Comparison of ENCODE assay signal across 15 cellular contexts in genomic region chr10:3537518-3537917, GRCh38.
"Had no signal": no experiment of that assay in that cellular context is flagged by ENCODE, and none has a peak within 500 bp of the region (broad histone marks: within the 10 kb centered on the region; RNA-seq: fewer than 3 reads in every experiment).

No MANE protein-coding gene starts in this region.

- DNase-seq: activated CD4-positive, alpha-beta T cell treated with anti-CD3 and anti-CD28 coated beads, Interleukin-2, amount 50 U/mL, for 1 hour; activated CD8-positive, alpha-beta memory T cell treated with anti-CD3 and anti-CD28 coated beads for 24 hours; activated naive CD8-positive, alpha-beta T cell treated with anti-CD3 and anti-CD28 coated beads, Interleukin-2, amount 10 ng/mL, durations not matched to agents 7 days and 5 days; aorta; endodermal cell; kidney; left lung; natural killer cell; small intestine; stimulated activated CD4-positive, alpha-beta T cell treated with anti-CD3 and anti-CD28 coated beads, Interleukin-4, amount 100 ng/mL, for 4 hours; stimulated activated CD8-positive, alpha-beta memory T cell treated with anti-CD3 and anti-CD28 coated beads, Interleukin-4, amount 100 ng/mL, for 48 hours; stimulated activated naive CD8-positive, alpha-beta T cell treated with anti-CD3 and anti-CD28 coated beads, Interleukin-15, Interleukin-2, amounts not matched to agents 100 U/mL and 50 U/mL, for 24 hours; T-helper 9 cell; upper lobe of left lung had no signal

- H3K4me3 Mint-ChIP-seq: activated naive CD8-positive, alpha-beta T cell treated with anti-CD3 and anti-CD28 coated beads, Interleukin-2, amount 10 ng/mL, durations not matched to agents 7 days and 5 days; activated T-helper 1 cell treated with anti-CD3 and anti-CD28 coated beads, Interleukin-12 subunit alpha, Interleukin-12 subunit beta, Interleukin-2, Interleukin-4 antibody, amounts not matched to agents 30 ng/mL and 10 ng/mL and 1 ng/mL, durations not matched to agents 14 hours and 24 hours and 36 hours; endodermal cell; natural killer cell had no signal

- H3K4me3 ChIP-seq: left lung, upper lobe of left lung had no signal

- H3K27ac ChIP-seq: left lung, upper lobe of left lung had no signal

- H3K27me3 ChIP-seq: left lung, upper lobe of left lung had no signal

- H3K36me3 ChIP-seq: left lung, upper lobe of left lung had no signal

- ATAC-seq: natural killer cell; stimulated activated naive CD8-positive, alpha-beta T cell treated with anti-CD3 and anti-CD28 coated beads, Interleukin-15, Interleukin-2, amounts not matched to agents 100 U/mL and 50 U/mL, for 24 hours had no signal

- H3K27ac Mint-ChIP-seq: activated naive CD8-positive, alpha-beta T cell treated with anti-CD3 and anti-CD28 coated beads, Interleukin-2, amount 10 ng/mL, durations not matched to agents 7 days and 5 days; activated T-helper 1 cell treated with anti-CD3 and anti-CD28 coated beads, Interleukin-12 subunit alpha, Interleukin-12 subunit beta, Interleukin-2, Interleukin-4 antibody, amounts not matched to agents 30 ng/mL and 10 ng/mL and 1 ng/mL, durations not matched to agents 14 hours and 24 hours and 36 hours; endodermal cell; natural killer cell had no signal

- H3K9me3 ChIP-seq: left lung, upper lobe of left lung had no signal

- H3K9me3 Mint-ChIP-seq: activated naive CD8-positive, alpha-beta T cell treated with anti-CD3 and anti-CD28 coated beads, Interleukin-2, amount 10 ng/mL, durations not matched to agents 7 days and 5 days; activated T-helper 1 cell treated with anti-CD3 and anti-CD28 coated beads, Interleukin-12 subunit alpha, Interleukin-12 subunit beta, Interleukin-2, Interleukin-4 antibody, amounts not matched to agents 30 ng/mL and 10 ng/mL and 1 ng/mL, durations not matched to agents 14 hours and 24 hours and 36 hours; endodermal cell; natural killer cell had no signal

- H3K4me1 Mint-ChIP-seq: activated naive CD8-positive, alpha-beta T cell treated with anti-CD3 and anti-CD28 coated beads, Interleukin-2, amount 10 ng/mL, durations not matched to agents 7 days and 5 days; natural killer cell had no signal

- H3K36me3 Mint-ChIP-seq: activated naive CD8-positive, alpha-beta T cell treated with anti-CD3 and anti-CD28 coated beads, Interleukin-2, amount 10 ng/mL, durations not matched to agents 7 days and 5 days; natural killer cell had no signal
